ENCODE assay signal across 17 cellular contexts in genomic region chr7:158444501-158445420, GRCh38.
DNase-seq lines count a peak whose midpoint lies in the region; ATAC-seq, FAIRE-seq and TF ChIP-seq lines count a peak whose summit lies in the region.
"Had no signal": no experiment of that assay in that cellular context is flagged by ENCODE, and none has a peak within 500 bp of the region (broad histone marks: within the 10 kb centered on the region; RNA-seq: fewer than 3 reads in every experiment).

No MANE protein-coding gene starts in this region.

- peak overlapping the region; percentile 40; the same call in 1 of the 2 replicates for H3K4me2 ChIP-seq in HepG2 (ENCODE audit: low read depth, low read length)

- no TSS peak for BruUV-seq in HepG2 (replicated peaks; lab: Mats Ljungman, UMichigan)

- no peaks in the 10 kb centered on the region for H3K27me3 Mint-ChIP-seq in WTC11 (ENCODE audit: low read depth)
- H3K27me3 Mint-ChIP-seq in type B pancreatic cell = no peaks in the 10 kb centered on the region

- H3K9me3 Mint-ChIP-seq in WTC11 (peaks cover 23% of the 10 kb centered on the region), type B pancreatic cell (peaks cover 9% of the 10 kb centered on the region)

- H3K27me3 ChIP-seq in HepG2 (ENCODE audit: control insufficient read depth in 1 of 2, insufficient read depth in 2 of 2, low read length in 2 of 2) (no peaks in the 10 kb centered on the region), right lobe of liver (no peaks in the 10 kb centered on the region)
- H3K27me3 ChIP-seq: SJSA1 had no signal

- H3K27ac Mint-ChIP-seq in WTC11 = peak overlapping the region; percentile 73
- H3K27ac Mint-ChIP-seq in type B pancreatic cell = no peak overlapping the region

- CTCF ChIA-PET in HepG2 (lab: Yijun Ruan, JAX; ENCODE audit: low intra/inter-chr PET ratio, low total read pairs) = no interaction called here
- CTCF ChIA-PET in WTC11 (lab: Charles Lee) = interaction anchor here (0.7 to 3.7 kb wide), 8 partner anchors 16 to 117 kb away, joined by 3 to 17 read pairs (median 4); no protein-coding TSS in a partner anchor

- peak overlapping the region in 1 of 3 experiments; percentile 32; a peak in 2 of 6 replicates for H3K4me3 ChIP-seq in HepG2 (replicated peaks in 1 of 3; ENCODE audit: insufficient read depth in 1 of 3, low read depth in 2 of 3, low read length in 3 of 3)
- no peak overlapping the region for H3K4me3 ChIP-seq in right lobe of liver
- H3K4me3 ChIP-seq: HAP-1, SJSA1 had no signal

- no peak overlapping the region for H3K27ac ChIP-seq in HepG2 (ENCODE audit: extremely low read length, insufficient read depth, low read length)
- H3K27ac ChIP-seq in right lobe of liver = no peak overlapping the region
- H3K27ac ChIP-seq: SJSA1 had no signal

- H3K79me2 ChIP-seq in HepG2 (ENCODE audit: insufficient read depth, low read length) = no peaks in the 10 kb centered on the region

- no peak for TF ChIP-seq RAD21 in HepG2 (CRISPR knock-in tag; IDR thresholded peaks at IDR 0.05)

- TF ChIP-seq POLR2A in HepG2 (IDR thresholded peaks at IDR 0.05; ENCODE audit: insufficient read depth in 1 of 2, low read depth in 2 of 2, low read length in 2 of 2) (no peak), right lobe of liver (IDR thresholded peaks at IDR 0.05) (no peak), erythroblast (IDR thresholded peaks at IDR 0.05; ENCODE audit: low read length) (no peak)

- H3K9me3 ChIP-seq in HepG2 (ENCODE audit: low read length) = no peaks in the 10 kb centered on the region
- no peaks in the 10 kb centered on the region for H3K9me3 ChIP-seq in right lobe of liver
- H3K9me3 ChIP-seq: HAP-1, SJSA1 had no signal

- POLR2A ChIA-PET in HepG2 (lab: Yijun Ruan, JAX) = no interaction called here
- POLR2A ChIA-PET in WTC11 (lab: Charles Lee) = interaction anchor here (0.6 kb wide), 1 partner anchor 598 kb away, joined by 3 read pairs; no protein-coding TSS in a partner anchor

- peaks cover 60% of the 10 kb centered on the region; the same call in 1 of the 2 replicates for H4K20me1 ChIP-seq in HepG2 (ENCODE audit: insufficient read depth, low read length)

- DNase-seq in HepG2 (ENCODE audit: low spot score) (no peak), right lobe of liver (no peak), WTC11 (ENCODE audit: low spot score) (no peak), mesenteric fat pad (ENCODE audit: low spot score) (peak; percentile 88), type B pancreatic cell (ENCODE audit: extremely low spot score, unreplicated experiment) (peak; percentile 52), erythroblast (lab: John Stamatoyannopoulos, UW) (no peak)
- no peak for DNase-seq in activated CD8-positive, alpha-beta memory T cell treated with anti-CD3 and anti-CD28 coated beads for 24 hours
- DNase-seq: COR-L47; DMS153; IMR-90; NCI-H187 treated with DMSO at 0.1 percent for 48 hours; NCI-H345; NCI-H69; NK-92 treated with Interleukin-12 subunit alpha and Interleukin-12 subunit beta, amount 100 ng/mL, for 24 hours had no signal

- 78% methylated on average over 16 of the region's 25 CpGs for WGBS in HepG2 (ENCODE audit: low lambda C conversion rate)
- 74% methylated on average over 6 of the region's 25 CpGs for WGBS in right lobe of liver (ENCODE audit: insufficient coverage, low coverage, low lambda C conversion rate, missing lambda C conversion rate)

- intact Hi-C loops in HepG2 (cut with micrococcal nuclease; ENCODE audit: unreplicated experiment) (no loop called here), right lobe of liver (cut with DNase I) (no loop called here)

- TF ChIP-seq EP300 in HepG2 (IDR thresholded peaks at IDR 0.05; ENCODE audit: low read depth in 2 of 2, low read length in 2 of 2) (no peak), HepG2 (CRISPR knock-in tag; IDR thresholded peaks at IDR 0.05; ENCODE audit: borderline replicate concordance) (no peak)

- H3K4me3 Mint-ChIP-seq in WTC11 = no peak overlapping the region
- H3K4me3 Mint-ChIP-seq in type B pancreatic cell = no peak overlapping the region

- H3K9ac ChIP-seq in HepG2 (ENCODE audit: insufficient read depth, low read depth, low read length) = no peak overlapping the region; the same call in 1 of the 2 replicates

- in situ Hi-C loops in HepG2 (cut with HindIII; ENCODE audit: extremely low pct_ligation_motif_present, low pct_unique_long_range_greater_than_20kb) = no loop called here

- H3K4me1 Mint-ChIP-seq in WTC11 (peaks cover 9% of the 10 kb centered on the region), type B pancreatic cell (ENCODE audit: unreplicated experiment) (no peaks in the 10 kb centered on the region)

- H2AFZ ChIP-seq in HepG2 (ENCODE audit: low read length) = no peak overlapping the region

- H3K36me3 ChIP-seq in HepG2 (replicated peaks in 1 of 2; ENCODE audit: control insufficient read depth in 1 of 2, insufficient read depth in 2 of 2, low read length in 2 of 2) (0 out of 5 replicates have a peak, but pooled peaks cover 0 to 4% of the 10 kb centered on the region in 2 experiments), right lobe of liver (no peaks in the 10 kb centered on the region)
- H3K36me3 ChIP-seq: HAP-1, SJSA1 had no signal

- peak; percentile 22 for ATAC-seq in HepG2
- no peak for ATAC-seq in right lobe of liver
- ATAC-seq in WTC11 = peak; percentile 30
- ATAC-seq in HG03097 (IDR thresholded peaks at IDR 0.05; ENCODE audit: low FRiP score, unreplicated experiment) = no peak

- no peak for FAIRE-seq in HepG2 (lab: Jason Lieb, UNC)

- H3K36me3 Mint-ChIP-seq in WTC11 (peaks cover 12% of the 10 kb centered on the region; the same call in 1 of the 2 replicates), type B pancreatic cell (no peaks in the 10 kb centered on the region)

- H3K4me1 ChIP-seq in HepG2 (ENCODE audit: insufficient read depth, low read length) (peaks cover 23% of the 10 kb centered on the region), right lobe of liver (no peaks in the 10 kb centered on the region)
- H3K4me1 ChIP-seq: HAP-1, SJSA1 had no signal

- no peak for TF ChIP-seq CTCF in HepG2 (CRISPR knock-in tag; IDR thresholded peaks at IDR 0.05)
- TF ChIP-seq CTCF in right lobe of liver (IDR thresholded peaks at IDR 0.05) = no peak
- no peak for TF ChIP-seq CTCF in WTC11 (IDR thresholded peaks at IDR 0.05)
- TF ChIP-seq CTCF in type B pancreatic cell (conservative IDR thresholded peaks at IDR 0.05) = no peak

TF ChIP-seq in HepG2, 621 proteins besides CTCF, POLR2A, EP300 and RAD21 (continues in another document):
- no peak for TF ChIP-seq CEBPZ (IDR thresholded peaks at IDR 0.05; ENCODE audit: low read length)
- no peak for TF ChIP-seq HMG20B (CRISPR knock-in tag; conservative IDR thresholded peaks at IDR 0.05)
- no peak for TF ChIP-seq ZNF225 (CRISPR knock-in tag; IDR thresholded peaks at IDR 0.05)
- no peak for TF ChIP-seq ZFP62 (CRISPR knock-in tag; IDR thresholded peaks at IDR 0.05)
- no peak for TF ChIP-seq FOXK2 (IDR thresholded peaks at IDR 0.05)
- no peak for TF ChIP-seq SALL2 (CRISPR knock-in tag; IDR thresholded peaks at IDR 0.05)

TF ChIP-seq in WTC11, 78 proteins besides CTCF, POLR2A, EP300 and RAD21:
- TF ChIP-seq GABPB1 (CRISPR knock-in tag; IDR thresholded peaks at IDR 0.05) (no peak), NFYB (CRISPR knock-in tag; conservative IDR thresholded peaks at IDR 0.05; ENCODE audit: low read depth) (no peak), PRRX2 (CRISPR knock-in tag; IDR thresholded peaks at IDR 0.05) (no peak), STAT6 (CRISPR knock-in tag; conservative IDR thresholded peaks at IDR 0.05; ENCODE audit: low read depth) (no peak), IRF2 (CRISPR knock-in tag; IDR thresholded peaks at IDR 0.05; ENCODE audit: borderline replicate concordance, low read depth) (no peak), PRDM15 (CRISPR knock-in tag; IDR thresholded peaks at IDR 0.05) (no peak)

Comparison
In these comparisons a context has a peak if more than half of its experiments do, and no peak if none do; other contexts are left out.
1. ATAC-seq: peak in HepG2 (single experiment) and WTC11 (single experiment); none in right lobe of liver (0 of 4) and HG03097 (single experiment).
2. DNase-seq: peak in mesenteric fat pad (single experiment) and type B pancreatic cell (single experiment); none in HepG2 (single experiment), right lobe of liver (0 of 3), WTC11 (single experiment), activated CD8-positive, alpha-beta memory T cell treated with anti-CD3 and anti-CD28 coated beads for 24 hours (single experiment) and erythroblast (0 of 2).